In genomic region chr2:230130668-230131364, GRCh38 we compare ENCODE assay signal across 10 cellular contexts.
DNase-seq lines count a peak whose midpoint lies in the region; ATAC-seq, FAIRE-seq and TF ChIP-seq lines count a peak whose summit lies in the region.
"Had no signal": no experiment of that assay in that cellular context is flagged by ENCODE, and none has a peak within 500 bp of the region (broad histone marks: within the 10 kb centered on the region; RNA-seq: fewer than 3 reads in every experiment).

No MANE protein-coding gene starts in this region.

- H3K14ac ChIP-seq in trophoblast cell (ENCODE audit: low read length) = no peak overlapping the region

- peak overlapping the region in 3 of 11 experiments; percentile 9 to 15 (median 12); a peak in 1 of 22 replicates for H3K9ac ChIP-seq in BLaER1 treated with 17β-estradiol and CSF1 and Interleukin-3, amounts not matched to agents 10 nM and 100 nM
- H3K9ac ChIP-seq in trophoblast cell (ENCODE audit: low read length) = no peak overlapping the region

- H3K27me3 Mint-ChIP-seq in CD4-positive, alpha-beta memory T cell = peaks cover 0 to 3% of the 10 kb centered on the region in 2 donors
- H3K27me3 Mint-ChIP-seq: activated T-cell treated with anti-CD3 and anti-CD28 coated beads, Interleukin-2, amount 50 U/mL, for 24 hours had no signal

- peaks cover 37 to 52% (median 42%) of the 10 kb centered on the region in 11 experiments for H3K9me3 ChIP-seq in BLaER1 treated with 17β-estradiol and CSF1 and Interleukin-3, amounts not matched to agents 10 nM and 100 nM (replicated peaks in 1 of 11)
- H3K9me3 ChIP-seq in trophoblast cell (ENCODE audit: insufficient read depth, low read depth, low read length) = peaks cover 2% of the 10 kb centered on the region
- H3K9me3 ChIP-seq in CD4-positive, alpha-beta memory T cell (ENCODE audit: control insufficient read depth in 1 of 2, low read length in 2 of 2) = peaks cover 0 to 9% of the 10 kb centered on the region in 2 donors

- no peak for FAIRE-seq in frontal cortex (lab: Jason Lieb, UNC)

- H3K27ac ChIP-seq in BLaER1 treated with 17β-estradiol and CSF1 and Interleukin-3, amounts not matched to agents 10 nM and 100 nM = peak overlapping the region in 9 of 11 experiments; percentile 0 to 79 (median 42); a peak in 15 of 22 replicates
- H3K27ac ChIP-seq in trophoblast cell (ENCODE audit: low read depth, low read length) = no peak overlapping the region
- no peak overlapping the region for H3K27ac ChIP-seq in CD4-positive, alpha-beta memory T cell (ENCODE audit: low read depth, low read length)
- H3K27ac ChIP-seq: SJSA1 had no signal

- no peak overlapping the region for H4K12ac ChIP-seq in trophoblast cell (ENCODE audit: low read depth, low read length)

- H3K4me1 ChIP-seq in BLaER1 treated with 17β-estradiol and CSF1 and Interleukin-3, amounts not matched to agents 10 nM and 100 nM = peaks cover 42 to 67% (median 58%) of the 10 kb centered on the region in 10 experiments
- H3K4me1 ChIP-seq in trophoblast cell (ENCODE audit: control insufficient read depth in 1 of 2, insufficient read depth in 2 of 2, low read length in 2 of 2) = no peaks in the 10 kb centered on the region
- no peaks in the 10 kb centered on the region for H3K4me1 ChIP-seq in CD4-positive, alpha-beta memory T cell (ENCODE audit: insufficient read depth, low read length)
- H3K4me1 ChIP-seq: SJSA1 had no signal

- H3K27me3 ChIP-seq in BLaER1 treated with 17β-estradiol and CSF1 and Interleukin-3, amounts not matched to agents 10 nM and 100 nM = no peaks in the 10 kb centered on the region
- H3K27me3 ChIP-seq in trophoblast cell (ENCODE audit: insufficient read depth, low read length) = no peaks in the 10 kb centered on the region
- no peaks in the 10 kb centered on the region for H3K27me3 ChIP-seq in CD4-positive, alpha-beta memory T cell (ENCODE audit: insufficient read depth, low read length)
- H3K27me3 ChIP-seq: SJSA1 had no signal

- H2AFZ ChIP-seq in trophoblast cell (ENCODE audit: insufficient read depth, low read length, poor library complexity) = no peak overlapping the region

- H4K91ac ChIP-seq in trophoblast cell (ENCODE audit: low read depth, low read length) = no peak overlapping the region

- H3K4me3 Mint-ChIP-seq in CD4-positive, alpha-beta memory T cell = no peak overlapping the region
- H3K4me3 Mint-ChIP-seq: activated T-cell treated with anti-CD3 and anti-CD28 coated beads, Interleukin-2, amount 50 U/mL, for 24 hours had no signal

- peaks cover 0 to 2% (median 0%) of the 10 kb centered on the region in 8 donors for H3K9me3 Mint-ChIP-seq in CD4-positive, alpha-beta memory T cell
- H3K9me3 Mint-ChIP-seq: activated T-cell treated with anti-CD3 and anti-CD28 coated beads, Interleukin-2, amount 50 U/mL, for 24 hours had no signal

- ATAC-seq in HG03280 (IDR thresholded peaks at IDR 0.05; ENCODE audit: unreplicated experiment) = no peak

- no peaks in the 10 kb centered on the region for H3K79me1 ChIP-seq in trophoblast cell (ENCODE audit: low read length)

- in situ Hi-C loops in GM13976 (cut with MboI; ENCODE audit: low sequenced_read_pairs, unreplicated experiment) = no loop called here

- POLR2A ChIA-PET in CD4-positive, alpha-beta memory T cell (lab: Charles Lee; ENCODE audit: partially characterized antibody) = no interaction called here

- no peak overlapping the region for H3K4me3 ChIP-seq in BLaER1 treated with 17β-estradiol and CSF1 and Interleukin-3, amounts not matched to agents 10 nM and 100 nM
- no peak overlapping the region for H3K4me3 ChIP-seq in trophoblast cell (ENCODE audit: low read depth, low read length)
- H3K4me3 ChIP-seq in CD4-positive, alpha-beta memory T cell (ENCODE audit: low read length in 2 of 2) = no peak overlapping the region
- H3K4me3 ChIP-seq: SJSA1 had no signal

- H3K23ac ChIP-seq in trophoblast cell (ENCODE audit: low read length) = no peak overlapping the region

- H3K79me2 ChIP-seq in trophoblast cell (ENCODE audit: control insufficient read depth, insufficient read depth, low read length, poor library complexity) = no peaks in the 10 kb centered on the region

- no peak overlapping the region for H3K27ac Mint-ChIP-seq in CD4-positive, alpha-beta memory T cell
- H3K27ac Mint-ChIP-seq: activated T-cell treated with anti-CD3 and anti-CD28 coated beads, Interleukin-2, amount 50 U/mL, for 24 hours had no signal

- H3K4me2 ChIP-seq in BLaER1 treated with 17β-estradiol and CSF1 and Interleukin-3, amounts not matched to agents 10 nM and 100 nM = peak overlapping the region; percentile 37 to 66 (median 53); a peak in 21 of 22 replicates
- no peak overlapping the region for H3K4me2 ChIP-seq in trophoblast cell (ENCODE audit: low read length)

- no peak overlapping the region for H2BK12ac ChIP-seq in trophoblast cell (ENCODE audit: low read length)

- H4K20me1 ChIP-seq in BLaER1 treated with 17β-estradiol and CSF1 and Interleukin-3, amounts not matched to agents 10 nM and 100 nM = no peaks in the 10 kb centered on the region

- no peak overlapping the region for H3K4ac ChIP-seq in trophoblast cell (ENCODE audit: low read depth, low read length)

- DNase-seq in RPMI7951 (ENCODE audit: low read depth) (peak; percentile 93), glomerular endothelial cell (ENCODE audit: extremely low read depth, low read depth, low spot score) (peak; percentile 45), trophoblast cell (peak; percentile 83 to 87), GM13976 (ENCODE audit: low spot score) (no peak), frontal cortex (ENCODE audit: low spot score in 2 of 2) (no peak)
- DNase-seq in CD4-positive, alpha-beta memory T cell = no peak
- DNase-seq: activated T-cell treated with anti-CD3 and anti-CD28 coated beads, Interleukin-2, amount 50 U/mL, for 24 hours had no signal

- no CpG with 5 or more reads among the region's 11 CpGs for WGBS in trophoblast cell (ENCODE audit: extremely low coverage, insufficient coverage, insufficient read length)

- H3K36me3 ChIP-seq in BLaER1 treated with 17β-estradiol and CSF1 and Interleukin-3, amounts not matched to agents 10 nM and 100 nM = peaks cover 0 to 13% (median 0%) of the 10 kb centered on the region in 11 experiments; a peak in 8 of 22 replicates
- H3K36me3 ChIP-seq in trophoblast cell (ENCODE audit: control insufficient read depth in 1 of 2, insufficient read depth in 2 of 2, low read length in 2 of 2) = no peaks in the 10 kb centered on the region
- no peaks in the 10 kb centered on the region for H3K36me3 ChIP-seq in CD4-positive, alpha-beta memory T cell (ENCODE audit: insufficient read depth, low read length)
- H3K36me3 ChIP-seq: SJSA1 had no signal

- no peak for TF ChIP-seq CTCF in GM13976 (IDR thresholded peaks at IDR 0.05; ENCODE audit: borderline replicate concordance, control extremely low read depth, extremely low read depth, insufficient read depth, missing control alignments)

- intact Hi-C loops in CD4-positive, alpha-beta memory T cell (cut with micrococcal nuclease) = no loop called here

- H2AK5ac ChIP-seq in trophoblast cell (ENCODE audit: low read length) = no peak overlapping the region

- no peak overlapping the region for H4K8ac ChIP-seq in trophoblast cell (ENCODE audit: low read depth, low read length)

- CTCF ChIA-PET in CD4-positive, alpha-beta memory T cell (lab: Charles Lee; ENCODE audit: partially characterized antibody) = no interaction called here

- H2BK5ac ChIP-seq in trophoblast cell (ENCODE audit: low read depth, low read length, poor library complexity) = no peak overlapping the region

- H3K36me3 Mint-ChIP-seq in CD4-positive, alpha-beta memory T cell = no peaks in the 10 kb centered on the region

- H2BK120ac ChIP-seq in trophoblast cell (ENCODE audit: insufficient read depth, low read length, poor library complexity) = no peak overlapping the region

- H3K18ac ChIP-seq in trophoblast cell (ENCODE audit: low read length) = no peak overlapping the region

- peaks cover 0 to 2% (median 1%) of the 10 kb centered on the region in 4 donors for H3K4me1 Mint-ChIP-seq in CD4-positive, alpha-beta memory T cell

Comparison
In these comparisons a context has a peak if more than half of its experiments do, and no peak if none do; other contexts are left out.
1. H3K27ac ChIP-seq: peak in BLaER1 treated with 17β-estradiol and CSF1 and Interleukin-3, amounts not matched to agents 10 nM and 100 nM (9 of 11); none in trophoblast cell (single experiment) and CD4-positive, alpha-beta memory T cell (single experiment).
2. DNase-seq: peak in RPMI7951 (single experiment), glomerular endothelial cell (single experiment) and trophoblast cell (2 of 2); none in GM13976 (single experiment), frontal cortex (0 of 2) and CD4-positive, alpha-beta memory T cell (0 of 5).